In the genomic region with DNA sequence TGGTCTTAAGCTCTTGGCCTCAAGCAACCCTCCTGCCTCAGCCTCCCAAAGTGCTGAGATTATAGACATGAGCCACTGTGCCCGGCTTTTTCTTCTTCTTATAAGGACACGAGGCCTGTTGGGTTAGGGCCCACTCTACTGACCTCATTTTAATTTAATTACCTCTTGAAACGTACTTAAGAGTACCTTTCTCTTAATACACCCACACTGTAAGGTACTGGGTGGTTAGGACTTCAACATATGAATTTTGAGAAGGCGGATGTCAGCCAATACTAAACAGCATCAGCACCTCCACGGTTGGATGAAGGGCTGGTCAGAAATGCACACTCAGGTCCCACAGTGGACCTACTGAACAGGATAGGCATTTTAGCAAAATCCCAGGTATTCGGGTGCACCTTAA, we compare ENCODE assay signal across 4 cellular contexts. TPM values are rescaled to one million over a fixed set of nuclear protein-coding genes. Genes with fewer than 3 reads are reported as not detected.
"Had no signal": no experiment of that assay in that cellular context is flagged by ENCODE, and none has a peak within 500 bp of the region (broad histone marks: within the 10 kb centered on the region; RNA-seq: fewer than 3 reads in every experiment).

No MANE protein-coding gene starts in this region.

RNA-seq across cellular contexts. Expression of a gene that starts 7.9 kb away (rescaled TPM):
- total RNA-seq: LHCN-M2, M059J, MCF 10A, NCI-H460 had no signal
